Comparison of ENCODE assay signal across 8 cellular contexts in the genomic region with DNA sequence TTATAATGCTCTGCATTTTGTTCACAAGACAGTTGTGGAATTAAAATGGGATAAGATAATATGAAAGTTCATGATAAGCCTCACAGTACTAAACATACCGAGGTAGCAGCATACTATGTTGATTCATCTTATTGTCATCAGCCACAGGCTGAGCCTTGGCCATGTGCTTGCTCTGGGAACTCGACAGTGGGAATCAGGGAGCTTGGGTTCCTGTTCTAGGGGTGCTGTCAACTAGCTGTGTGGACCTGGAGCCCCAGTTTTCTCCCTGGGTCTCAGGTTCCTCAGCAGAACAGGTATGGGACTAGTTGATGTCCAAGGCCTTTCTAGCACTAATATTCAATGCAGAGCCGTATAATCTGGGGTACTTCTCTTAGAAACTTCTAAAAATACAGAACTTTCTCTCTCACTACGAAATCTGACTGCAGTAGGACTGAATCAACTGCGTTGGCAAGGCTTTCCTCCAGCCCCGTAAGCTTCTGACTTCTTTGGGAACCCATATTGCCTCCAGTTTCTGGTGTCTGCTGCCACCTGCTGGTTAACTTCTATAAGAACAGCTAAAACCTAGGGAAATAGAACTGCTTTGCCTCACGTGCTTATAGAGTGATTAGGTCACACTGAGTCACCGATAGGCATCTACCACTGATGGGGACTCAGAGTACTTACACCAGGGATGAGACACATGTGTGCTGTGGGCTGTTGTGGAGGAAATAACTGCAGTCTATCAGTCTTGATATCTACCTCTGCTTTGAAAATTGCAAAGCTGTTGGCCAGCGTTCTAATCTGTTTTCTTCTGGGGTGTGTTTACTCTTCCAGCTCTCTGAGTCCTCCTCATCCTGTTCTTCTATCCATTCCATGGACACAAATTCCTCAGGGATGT.
A peak's percentile ranks its signal among the peaks of the same experiment; 100 is the strongest.
DNase-seq lines count a peak whose midpoint lies in the region; ATAC-seq and TF ChIP-seq lines count a peak whose summit lies in the region.

No MANE protein-coding gene starts in this region.

- H3K4me1 ChIP-seq in mammary epithelial cell (ENCODE audit: insufficient read depth, low read length) = peaks cover 12% of the 10 kb centered on the region

- 10% methylated on average over 9 of the region's 9 CpGs for WGBS in mammary epithelial cell (ENCODE audit: low coverage, missing lambda C conversion rate)

- no peaks in the 10 kb centered on the region for H3K27me3 ChIP-seq in mammary epithelial cell (ENCODE audit: insufficient read depth, low read length)

- H3K27ac ChIP-seq in mammary epithelial cell (ENCODE audit: insufficient read depth, low read depth, low read length) = peak overlapping the region; percentile 39

- DNase-seq in NCI-H2227 (lab: John Stamatoyannopoulos, UW; ENCODE audit: unreplicated experiment) (peak; percentile 89), mammary epithelial cell (peak; percentile 96), islet precursor cell (peak; percentile 94)
- DNase-seq in stimulated activated CD4-positive, alpha-beta T cell treated with anti-CD3 and anti-CD28 coated beads, Interleukin-12 subunit alpha, Interleukin-12 subunit beta, amount 100 ng/mL, for 48 hours (ENCODE audit: low read depth in 2 of 3, low spot score in 1 of 3) = peak; percentile 52 to 90 (median 64)

- in situ Hi-C loops in mammary epithelial cell (cut with MboI; ENCODE audit: low sequenced_read_pairs in 2 of 2) = loop anchor here (10.0 kb wide), 2 partner anchors 261 to 271 kb away; a partner anchor contains a TSS

- no peak overlapping the region for H3K9ac ChIP-seq in mammary epithelial cell (ENCODE audit: insufficient read depth, low read length)

- H4K20me1 ChIP-seq in mammary epithelial cell (ENCODE audit: insufficient read depth, low read length) = no peaks in the 10 kb centered on the region

- H3K4me2 ChIP-seq in mammary epithelial cell (ENCODE audit: insufficient read depth, low read depth, low read length) = peak overlapping the region; percentile 50

- peak overlapping the region; percentile 25; the same call in 1 of the 2 replicates for H3K4me3 ChIP-seq in WI38 (ENCODE audit: low read depth, low read length)
- H3K4me3 ChIP-seq in mammary epithelial cell (replicated peaks in 1 of 3; ENCODE audit: insufficient read depth in 1 of 3, low read depth in 2 of 3, low read length in 3 of 3) = no peak overlapping the region

- dilution Hi-C loops in mammary epithelial cell (cut with HindIII; ENCODE audit: low sequenced_read_pairs) = no loop called here

- H3K36me3 ChIP-seq in mammary epithelial cell (ENCODE audit: insufficient read depth, low read length) = no peaks in the 10 kb centered on the region

- no TSS peak for BruUV-seq in mammary epithelial cell (replicated peaks; lab: Mats Ljungman, UMichigan)

- peak overlapping the region; percentile 66 for H2AFZ ChIP-seq in mammary epithelial cell (ENCODE audit: low read depth, low read length)

- CTCF ChIA-PET in mammary epithelial cell (lab: Charles Lee; ENCODE audit: low non-redundant PET) = interaction anchor here (0.6 to 1.3 kb wide), 5 partner anchors 111 to 953 kb away, joined by 3 to 6 read pairs (median 4); no protein-coding TSS in a partner anchor

- peak; percentile 63 for TF ChIP-seq CTCF in GM12874 (IDR thresholded peaks at IDR 0.05; ENCODE audit: insufficient read depth, low read depth, low read length)
- TF ChIP-seq CTCF in WI38 (IDR thresholded peaks at IDR 0.05; ENCODE audit: low read depth, low read length) = peak; percentile 49
- TF ChIP-seq CTCF in mammary epithelial cell (conservative IDR thresholded peaks at IDR 0.05 in 1 of 2, IDR thresholded peaks at IDR 0.05 in 1 of 2; ENCODE audit: extremely low read depth in 1 of 2, insufficient read depth in 1 of 2, low read depth in 1 of 2, low read length in 2 of 2) = peak; percentile 72 to 82

- H3K79me2 ChIP-seq in mammary epithelial cell (ENCODE audit: insufficient read depth, low read length) = no peaks in the 10 kb centered on the region

- H3K9me3 ChIP-seq in mammary epithelial cell (replicated peaks; ENCODE audit: insufficient read depth, low read length) = no peaks in the 10 kb centered on the region

- intact Hi-C loops in mammary epithelial cell (cut with micrococcal nuclease) = loop anchor here (1.0 to 10.0 kb wide), 10 partner anchors 136 to 776 kb away; a partner anchor contains a TSS

- ATAC-seq in HG03045 (IDR thresholded peaks at IDR 0.05; ENCODE audit: unreplicated experiment) (peak; percentile 54), GM18858 (IDR thresholded peaks at IDR 0.05; ENCODE audit: unreplicated experiment) (no peak)
